24 cellular contexts compared by ENCODE assay signal in genomic region chr7:92987095-92987494, GRCh38.
DNase-seq lines count a peak whose midpoint lies in the region; ATAC-seq, FAIRE-seq and TF ChIP-seq lines count a peak whose summit lies in the region.
"Had no signal": no experiment of that assay in that cellular context is flagged by ENCODE, and none has a peak within 500 bp of the region (broad histone marks: within the 10 kb centered on the region; RNA-seq: fewer than 3 reads in every experiment).

No MANE protein-coding gene starts in this region.

- H2AFZ ChIP-seq in keratinocyte (ENCODE audit: control insufficient read depth, low read length): no peak overlapping the region

- H3K27ac Mint-ChIP-seq in activated naive CD8-positive, alpha-beta T cell treated with anti-CD3 and anti-CD28 coated beads for 36 hours: no peak overlapping the region

- no peak for TF ChIP-seq CTCF in keratinocyte (optimal IDR thresholded peaks at IDR 0.05 in 1 of 3, IDR thresholded peaks at IDR 0.05 in 1 of 3, conservative IDR thresholded peaks at IDR 0.05 in 1 of 3; ENCODE audit: extremely low read depth in 1 of 3, insufficient read depth in 2 of 3, low read length in 3 of 3)
- no peak for TF ChIP-seq CTCF in prostate gland (IDR thresholded peaks at IDR 0.05)
- TF ChIP-seq CTCF in adrenal gland (IDR thresholded peaks at IDR 0.05): no peak

- H3K4me1 Mint-ChIP-seq in activated naive CD8-positive, alpha-beta T cell treated with anti-CD3 and anti-CD28 coated beads for 36 hours: no peaks in the 10 kb centered on the region

- H3K4me2 ChIP-seq in keratinocyte (ENCODE audit: control insufficient read depth, extremely low read depth, insufficient read depth, low read depth, low read length): peak overlapping the region; percentile 70

- ATAC-seq in GM18873 (IDR thresholded peaks at IDR 0.05; ENCODE audit: low FRiP score, unreplicated experiment): no peak
- ATAC-seq: esophagus mucosa, right lobe of liver had no signal

- no peaks in the 10 kb centered on the region for H4K20me1 ChIP-seq in keratinocyte (ENCODE audit: control insufficient read depth, extremely low read depth, insufficient read depth, low read length)

- peaks cover 4% of the 10 kb centered on the region for H3K9me3 Mint-ChIP-seq in activated naive CD8-positive, alpha-beta T cell treated with anti-CD3 and anti-CD28 coated beads for 36 hours

- peak; percentile 77 for FAIRE-seq in keratinocyte (lab: Jason Lieb, UNC)

- H3K4me3 Mint-ChIP-seq in activated naive CD8-positive, alpha-beta T cell treated with anti-CD3 and anti-CD28 coated beads for 36 hours: no peak overlapping the region

- no peak overlapping the region for H3K9ac ChIP-seq in keratinocyte (ENCODE audit: control insufficient read depth, extremely low read depth, insufficient read depth, low read length)

- dilution Hi-C loops in keratinocyte (cut with MboI; ENCODE audit: extremely low pct_ligation_motif_present, low sequenced_read_pairs): no loop called here

- peaks cover 2% of the 10 kb centered on the region for H3K36me3 Mint-ChIP-seq in activated naive CD8-positive, alpha-beta T cell treated with anti-CD3 and anti-CD28 coated beads for 36 hours

- peak; percentile 19 for DNase-seq in AG08396 (ENCODE audit: low spot score)
- DNase-seq in NCI-H226: peak; percentile 55
- DNase-seq in dedifferentiated amniotic fluid mesenchymal stem cell (ENCODE audit: extremely low spot score): peak; percentile 68
- no peak for DNase-seq in keratinocyte (ENCODE audit: low read depth, low spot score)
- no peak for DNase-seq in prostate gland (ENCODE audit: low spot score)
- DNase-seq in adrenal gland: no peak
- no peak for DNase-seq in activated naive CD8-positive, alpha-beta T cell treated with anti-CD3 and anti-CD28 coated beads for 36 hours
- DNase-seq: activated CD4-positive, alpha-beta T cell treated with anti-CD3 and anti-CD28 coated beads, Interleukin-2, amount 50 U/mL, for 1 hour; activated naive CD4-positive, alpha-beta T cell; dorsolateral prefrontal cortex; H7; hypothalamus; kidney glomerular epithelial cell; midbrain; NCI-H187; NCI-H446 treated with DMSO at 0.1 percent for 48 hours; right lobe of liver; stomach; upper lobe of left lung had no signal

- no peaks in the 10 kb centered on the region for H3K9me3 ChIP-seq in keratinocyte (ENCODE audit: control insufficient read depth, low read depth, low read length)
- no peaks in the 10 kb centered on the region for H3K9me3 ChIP-seq in prostate gland
- H3K9me3 ChIP-seq in adrenal gland (replicated peaks in 1 of 3): no peaks in the 10 kb centered on the region
- H3K9me3 ChIP-seq: ascending aorta, neutrophil, right lobe of liver, stomach, upper lobe of left lung had no signal

- H3K4me1 ChIP-seq in keratinocyte (ENCODE audit: control insufficient read depth, extremely low read depth, insufficient read depth, low read length) (peaks cover 11% of the 10 kb centered on the region), prostate gland (replicated peaks) (no peaks in the 10 kb centered on the region), adrenal gland (replicated peaks in 1 of 2) (no peaks in the 10 kb centered on the region)
- H3K4me1 ChIP-seq: ascending aorta, right lobe of liver, stomach, upper lobe of left lung had no signal

- no peaks in the 10 kb centered on the region for H3K36me3 ChIP-seq in keratinocyte (ENCODE audit: control insufficient read depth in 2 of 2, extremely low read depth in 1 of 2, insufficient read depth in 2 of 2, low read length in 2 of 2)
- H3K36me3 ChIP-seq in prostate gland: no peaks in the 10 kb centered on the region
- H3K36me3 ChIP-seq in adrenal gland (replicated peaks in 1 of 2): no peaks in the 10 kb centered on the region
- H3K36me3 ChIP-seq: ascending aorta, neutrophil, right lobe of liver, stomach, upper lobe of left lung had no signal

- H3K4me3 ChIP-seq in keratinocyte (ENCODE audit: control insufficient read depth in 2 of 3, extremely low read depth in 1 of 3, insufficient read depth in 2 of 3, low read depth in 1 of 3, low read length in 3 of 3) (no peak overlapping the region), prostate gland (no peak overlapping the region), adrenal gland (no peak overlapping the region)
- H3K4me3 ChIP-seq: ascending aorta, dorsolateral prefrontal cortex, right lobe of liver, stomach, upper lobe of left lung had no signal

- H3K27ac ChIP-seq in keratinocyte (ENCODE audit: control insufficient read depth, insufficient read depth, low read length) (peak overlapping the region; percentile 64), prostate gland (no peak overlapping the region), adrenal gland (no peak overlapping the region)
- H3K27ac ChIP-seq: ascending aorta, dorsolateral prefrontal cortex, HL-60, neutrophil, right lobe of liver, stomach, upper lobe of left lung had no signal

- no peaks in the 10 kb centered on the region for H3K9me1 ChIP-seq in keratinocyte (ENCODE audit: control insufficient read depth, extremely low read depth, insufficient read depth, low read length)

- peaks cover 10% of the 10 kb centered on the region for H3K27me3 Mint-ChIP-seq in activated naive CD8-positive, alpha-beta T cell treated with anti-CD3 and anti-CD28 coated beads for 36 hours

- H3K79me2 ChIP-seq in keratinocyte (ENCODE audit: control insufficient read depth, insufficient read depth, low read length): no peaks in the 10 kb centered on the region

- intact Hi-C loops in prostate gland (cut with DNase I): no loop called here
- intact Hi-C loops in adrenal gland (cut with DNase I): loop anchor here (5.0 to 10.0 kb wide), 2 partner anchors 142 to 145 kb away; no protein-coding TSS in a partner anchor

- TF ChIP-seq POLR2A in prostate gland (IDR thresholded peaks at IDR 0.05) (no peak), adrenal gland (IDR thresholded peaks at IDR 0.05) (no peak)

- no peaks in the 10 kb centered on the region for H3K27me3 ChIP-seq in keratinocyte (ENCODE audit: control insufficient read depth, extremely low read depth, insufficient read depth, low read length)
- H3K27me3 ChIP-seq in prostate gland (replicated peaks; ENCODE audit: insufficient read depth): no peaks in the 10 kb centered on the region
- H3K27me3 ChIP-seq in adrenal gland: no peaks in the 10 kb centered on the region
- H3K27me3 ChIP-seq: ascending aorta, dorsolateral prefrontal cortex, neutrophil, right lobe of liver, stomach, upper lobe of left lung had no signal

Comparison
In these comparisons a context has a peak if more than half of its experiments do, and no peak if none do; other contexts are left out.
1. DNase-seq: peak in AG08396 (single experiment), NCI-H226 (single experiment) and dedifferentiated amniotic fluid mesenchymal stem cell (single experiment); none in keratinocyte (single experiment), prostate gland (single experiment), adrenal gland (0 of 7) and activated naive CD8-positive, alpha-beta T cell treated with anti-CD3 and anti-CD28 coated beads for 36 hours (single experiment).